In the genomic region with DNA sequence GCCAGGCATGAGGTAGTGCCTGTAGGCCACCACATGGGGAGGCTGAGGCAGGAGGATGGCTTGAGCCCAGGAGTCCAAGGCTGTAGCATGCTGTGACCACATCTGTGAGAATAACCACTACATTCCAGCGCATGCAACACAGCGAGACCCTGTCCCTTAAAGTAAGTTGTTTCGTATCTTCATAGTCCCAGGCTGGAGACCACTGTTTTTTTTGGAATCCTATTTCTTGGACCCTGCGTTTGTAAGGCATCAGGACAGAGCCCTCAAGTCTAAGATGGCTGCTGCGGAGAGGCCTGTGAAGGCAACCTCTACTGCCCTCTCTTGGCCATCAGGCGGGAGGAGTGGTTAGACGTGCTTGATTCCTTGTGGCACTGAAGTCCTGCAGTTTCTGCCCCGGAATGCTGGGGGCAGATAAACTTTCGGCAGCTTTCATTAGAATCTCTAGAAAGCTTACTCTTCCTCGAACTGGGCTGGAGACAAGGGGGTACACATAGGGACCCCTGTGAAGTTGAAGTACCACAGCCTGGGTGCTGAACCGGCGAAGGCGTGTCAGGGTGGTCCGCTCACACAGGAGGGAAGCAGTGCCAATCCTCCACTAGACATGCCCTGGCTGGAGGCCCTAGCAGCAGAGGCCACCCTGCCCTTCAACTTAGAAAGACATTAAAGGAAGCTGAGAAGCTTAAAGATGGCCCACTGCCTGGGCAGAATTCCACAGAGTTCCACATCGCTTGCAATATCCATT, we compare ENCODE assay signal across 8 cellular contexts. TPM values are rescaled to one million over a fixed set of nuclear protein-coding genes. Genes with fewer than 3 reads are reported as not detected.
DNase-seq lines count a peak whose midpoint lies in the region; ATAC-seq, FAIRE-seq and TF ChIP-seq lines count a peak whose summit lies in the region.

No MANE protein-coding gene starts in this region.

- no peak overlapping the region for H3K4me3 Mint-ChIP-seq in T-helper 17 cell

- no peak overlapping the region for H4K91ac ChIP-seq in trophoblast cell (ENCODE audit: low read depth, low read length)

- H3K9me3 ChIP-seq in T-helper 17 cell (ENCODE audit: control insufficient read depth, low read length, poor library complexity, severe bottlenecking) (no peaks in the 10 kb centered on the region), trophoblast cell (ENCODE audit: insufficient read depth, low read depth, low read length) (no peaks in the 10 kb centered on the region), thyroid gland (no peaks in the 10 kb centered on the region)

- no peak overlapping the region for H2AFZ ChIP-seq in trophoblast cell (ENCODE audit: insufficient read depth, low read length, poor library complexity)

- H3K4ac ChIP-seq in trophoblast cell (ENCODE audit: low read depth, low read length): no peak overlapping the region

- H3K27me3 ChIP-seq in trophoblast cell (ENCODE audit: insufficient read depth, low read length) (no peaks in the 10 kb centered on the region), thyroid gland (no peaks in the 10 kb centered on the region)

- intact Hi-C loops in thyroid gland (cut with DNase I): no loop called here

- H2BK12ac ChIP-seq in trophoblast cell (ENCODE audit: low read length): no peak overlapping the region

- H3K4me3 ChIP-seq in trophoblast cell (ENCODE audit: low read depth, low read length) (no peak overlapping the region), thyroid gland (replicated peaks in 1 of 3) (no peak overlapping the region)

- no peak overlapping the region for H2BK120ac ChIP-seq in trophoblast cell (ENCODE audit: insufficient read depth, low read length, poor library complexity)

- H3K36me3 ChIP-seq in trophoblast cell (ENCODE audit: control insufficient read depth in 1 of 2, insufficient read depth in 2 of 2, low read length in 2 of 2) (peaks cover 36 to 44% of the 10 kb centered on the region in 2 experiments), thyroid gland (no peaks in the 10 kb centered on the region)

- H3K27ac ChIP-seq in trophoblast cell (ENCODE audit: low read depth, low read length): no peak overlapping the region
- no peak overlapping the region for H3K27ac ChIP-seq in thyroid gland

- H3K14ac ChIP-seq in trophoblast cell (ENCODE audit: low read length): no peak overlapping the region

- H3K9ac ChIP-seq in trophoblast cell (ENCODE audit: low read length): no peak overlapping the region

- H3K27me3 Mint-ChIP-seq in T-helper 17 cell: no peaks in the 10 kb centered on the region

- H4K8ac ChIP-seq in trophoblast cell (ENCODE audit: low read depth, low read length): no peak overlapping the region

- no peak overlapping the region for H3K27ac Mint-ChIP-seq in T-helper 17 cell

- no peak overlapping the region for H3K18ac ChIP-seq in trophoblast cell (ENCODE audit: low read length)

- H2BK5ac ChIP-seq in trophoblast cell (ENCODE audit: low read depth, low read length, poor library complexity): no peak overlapping the region

- no peak overlapping the region for H3K23ac ChIP-seq in trophoblast cell (ENCODE audit: low read length)

- no peak overlapping the region for H2AK5ac ChIP-seq in trophoblast cell (ENCODE audit: low read length)

- H3K4me1 ChIP-seq in trophoblast cell (ENCODE audit: control insufficient read depth in 1 of 2, insufficient read depth in 2 of 2, low read length in 2 of 2) (no peaks in the 10 kb centered on the region), thyroid gland (no peaks in the 10 kb centered on the region)

- no CpG with 5 or more reads among the region's 15 CpGs for WGBS in trophoblast cell (ENCODE audit: extremely low coverage, insufficient coverage, insufficient read length)
- 46 to 65% methylated on average over 10 to 15 of the region's 15 CpGs for WGBS in thyroid gland, 2 donors

- peak; percentile 84 for ATAC-seq in T-helper 17 cell
- ATAC-seq in HG02884 (IDR thresholded peaks at IDR 0.05; ENCODE audit: unreplicated experiment): no peak

- peak in 1 of 6 experiments; percentile 26 for TF ChIP-seq CTCF in thyroid gland (IDR thresholded peaks at IDR 0.05)

- H4K12ac ChIP-seq in trophoblast cell (ENCODE audit: low read depth, low read length): no peak overlapping the region

- H3K4me1 Mint-ChIP-seq in T-helper 17 cell: peaks cover 3% of the 10 kb centered on the region

- H3K4me2 ChIP-seq in trophoblast cell (ENCODE audit: low read length): no peak overlapping the region

- peak; percentile 84 for DNase-seq in ELF-1 (ENCODE audit: low read depth, low spot score)
- peak; percentile 74 for DNase-seq in HTR-8/SVneo (ENCODE audit: insufficient read length, low spot score)
- peak in 2 of 3 donors; percentile 9 to 25 for DNase-seq in T-helper 17 cell
- peak; percentile 66 for DNase-seq in epidermal melanocyte (ENCODE audit: insufficient read length, low spot score)
- DNase-seq in trophoblast cell: peak; percentile 65 to 79
- no peak for DNase-seq in thyroid gland
- no peak for DNase-seq in NCI-H1694 (lab: John Stamatoyannopoulos, UW)

- no peak for FAIRE-seq in HTR-8/SVneo (lab: Jason Lieb, UNC)

- no peaks in the 10 kb centered on the region for H3K36me3 Mint-ChIP-seq in T-helper 17 cell (ENCODE audit: low read depth)

- H3K79me2 ChIP-seq in trophoblast cell (ENCODE audit: control insufficient read depth, insufficient read depth, low read length, poor library complexity): no peaks in the 10 kb centered on the region

- TF ChIP-seq POLR2A in thyroid gland (IDR thresholded peaks at IDR 0.05): no peak

- no peaks in the 10 kb centered on the region for H3K79me1 ChIP-seq in trophoblast cell (ENCODE audit: low read length)

RNA-seq across cellular contexts. Expression of gene RABIF, which starts 36.6 kb away (rescaled TPM):
- total RNA-seq in T-helper 17 cell: 10 to 100 TPM; 10.3 to 11.1 TPM
- polyA plus RNA-seq in trophoblast cell (2013): 11.9 and 12.6 TPM in 2 replicates
- total RNA-seq in thyroid gland: 10 to 100 TPM in 1 of 4 donors, 1 to 10 TPM in 3; 6.1 to 10.7 (median 7.8) TPM

RNA-seq across cellular contexts. Expression of gene PCAT6, which starts 41.6 kb away (rescaled TPM):
- total RNA-seq in T-helper 17 cell (under 1 TPM in 1 of 2 donors, not detected in 1; 0.97 TPM), thyroid gland (not detected)
- 14.6 and 15.7 TPM in 2 replicates for polyA plus RNA-seq in trophoblast cell (2013)

RNA-seq across cellular contexts. Expression of gene KDM5B, which starts 44.1 kb away (rescaled TPM):
- total RNA-seq in T-helper 17 cell: 10 to 100 TPM; 64.2 to 76.2 TPM
- 64.2 and 64.5 TPM in 2 replicates for polyA plus RNA-seq in trophoblast cell (2013)
- 10 to 100 TPM; 53.1 to 78.5 (median 61.2) TPM for total RNA-seq in thyroid gland

Comparison
In these comparisons a context has a peak if more than half of its experiments do, and no peak if none do; other contexts are left out.
1. DNase-seq: peak in ELF-1 (single experiment), HTR-8/SVneo (single experiment), T-helper 17 cell (2 of 3), epidermal melanocyte (single experiment) and trophoblast cell (2 of 2); none in thyroid gland (0 of 2) and NCI-H1694 (single experiment).